Comparison of ENCODE assay signal across 23 cellular contexts in genomic region chr16:49886554-49887121, GRCh38. TPM values are rescaled to one million over a fixed set of nuclear protein-coding genes. Genes with fewer than 3 reads are reported as not detected.
DNase-seq lines count a peak whose midpoint lies in the region; ATAC-seq and TF ChIP-seq lines count a peak whose summit lies in the region.
"Had no signal": no experiment of that assay in that cellular context is flagged by ENCODE, and none has a peak within 500 bp of the region (broad histone marks: within the 10 kb centered on the region; RNA-seq: fewer than 3 reads in every experiment).

No MANE protein-coding gene starts in this region.

- no peaks in the 10 kb centered on the region for H3K9me3 Mint-ChIP-seq in natural killer cell treated with Interleukin-12 subunit alpha and Interleukin-12 subunit beta and Interleukin-15 and Interleukin-18, amount 100 ng/mL, for 72 hours
- H3K9me3 Mint-ChIP-seq in natural killer cell = peaks cover 0 to 3% of the 10 kb centered on the region in 2 donors

- DNase-seq in natural killer cell treated with Interleukin-12 subunit alpha and Interleukin-12 subunit beta and Interleukin-15 and Interleukin-18, amount 100 ng/mL, for 72 hours (ENCODE audit: low spot score) = no peak
- DNase-seq in natural killer cell (no peak), hepatocyte (ENCODE audit: low spot score) (no peak), osteoblast (ENCODE audit: insufficient read length, low spot score, missing footprints) (peak; percentile 54), cerebellum (ENCODE audit: low spot score) (no peak), OCI-M1 (lab: John Stamatoyannopoulos, UW) (no peak), GM03348 (ENCODE audit: low spot score) (no peak)
- DNase-seq: 8988T; ACHN; AML-193; BE2C; CD4-positive, alpha-beta T cell; CD8-positive, alpha-beta memory T cell; DMS 273 treated with DMSO at 0.1 percent for 48 hours; DMS79; EL; GDM1; HFFc6 had no signal

- no peak overlapping the region for H3K4me3 Mint-ChIP-seq in natural killer cell treated with Interleukin-12 subunit alpha and Interleukin-12 subunit beta and Interleukin-15 and Interleukin-18, amount 100 ng/mL, for 72 hours
- no peak overlapping the region for H3K4me3 Mint-ChIP-seq in natural killer cell
- H3K4me3 Mint-ChIP-seq: CD14-positive monocyte; CD4-positive, alpha-beta T cell; CD8-positive, alpha-beta memory T cell; GM23338; HFFc6 had no signal

- no peaks in the 10 kb centered on the region for H3K9me2 ChIP-seq in hepatocyte (replicated peaks; ENCODE audit: insufficient read depth)

- H3K36me3 Mint-ChIP-seq in natural killer cell treated with Interleukin-12 subunit alpha and Interleukin-12 subunit beta and Interleukin-15 and Interleukin-18, amount 100 ng/mL, for 72 hours = no peaks in the 10 kb centered on the region
- H3K36me3 Mint-ChIP-seq in natural killer cell = no peaks in the 10 kb centered on the region
- H3K36me3 Mint-ChIP-seq: CD14-positive monocyte; CD8-positive, alpha-beta memory T cell had no signal

- H3K27ac ChIP-seq in hepatocyte (peak overlapping the region; percentile 81), osteoblast (ENCODE audit: low read depth, low read length) (no peak overlapping the region)
- H3K27ac ChIP-seq: A549; BLaER1 treated with 17β-estradiol and CSF1 and Interleukin-3, amounts not matched to agents 10 nM and 100 nM had no signal

- H3K4me3 ChIP-seq in hepatocyte (no peak overlapping the region), osteoblast (ENCODE audit: insufficient read depth, low read length) (no peak overlapping the region)
- H3K4me3 ChIP-seq: A549; BLaER1 treated with 17β-estradiol and CSF1 and Interleukin-3, amounts not matched to agents 10 nM and 100 nM; GM23338; HAP-1 had no signal

- H2AFZ ChIP-seq in hepatocyte (no peak overlapping the region), osteoblast (ENCODE audit: low read length) (no peak overlapping the region)
- H2AFZ ChIP-seq: GM23338 had no signal

- H3K36me3 ChIP-seq in hepatocyte (replicated peaks; ENCODE audit: insufficient read depth, low read depth) (no peaks in the 10 kb centered on the region), osteoblast (ENCODE audit: insufficient read depth, low read length) (no peaks in the 10 kb centered on the region)
- H3K36me3 ChIP-seq: BE2C; BLaER1 treated with 17β-estradiol and CSF1 and Interleukin-3, amounts not matched to agents 10 nM and 100 nM; HAP-1 had no signal

- H3K27me3 ChIP-seq in hepatocyte (no peaks in the 10 kb centered on the region), osteoblast (ENCODE audit: insufficient read depth, low read length) (peaks cover 2% of the 10 kb centered on the region)
- H3K27me3 ChIP-seq: BE2C; BLaER1 treated with 17β-estradiol and CSF1 and Interleukin-3, amounts not matched to agents 10 nM and 100 nM had no signal

- H3K4me1 Mint-ChIP-seq in natural killer cell treated with Interleukin-12 subunit alpha and Interleukin-12 subunit beta and Interleukin-15 and Interleukin-18, amount 100 ng/mL, for 72 hours (ENCODE audit: low read depth in 2 of 2) = no peaks in the 10 kb centered on the region
- H3K4me1 Mint-ChIP-seq in natural killer cell = peaks cover 4 to 5% of the 10 kb centered on the region in 2 donors
- H3K4me1 Mint-ChIP-seq: CD8-positive, alpha-beta memory T cell had no signal

- ATAC-seq in natural killer cell treated with Interleukin-12 subunit alpha and Interleukin-12 subunit beta and Interleukin-15 and Interleukin-18, amount 100 ng/mL, for 72 hours = peak; percentile 11 to 20
- no peak for ATAC-seq in natural killer cell
- ATAC-seq: A549, GM23338 had no signal

- peak overlapping the region; percentile 13 for H3K4me2 ChIP-seq in hepatocyte
- H3K4me2 ChIP-seq in osteoblast (ENCODE audit: insufficient read depth, low read length) = no peak overlapping the region
- H3K4me2 ChIP-seq: A549; BLaER1 treated with 17β-estradiol and CSF1 and Interleukin-3, amounts not matched to agents 10 nM and 100 nM; GM23338 had no signal

- H3K9me3 ChIP-seq in hepatocyte (ENCODE audit: low read depth) = no peaks in the 10 kb centered on the region
- peaks cover 2% of the 10 kb centered on the region for H3K9me3 ChIP-seq in osteoblast (ENCODE audit: low read depth, low read length)
- H3K9me3 ChIP-seq: BE2C, HAP-1 had no signal

- H3K79me2 ChIP-seq in hepatocyte (no peaks in the 10 kb centered on the region), osteoblast (ENCODE audit: insufficient read depth, low read length) (no peaks in the 10 kb centered on the region)

- H3K27me3 Mint-ChIP-seq in natural killer cell treated with Interleukin-12 subunit alpha and Interleukin-12 subunit beta and Interleukin-15 and Interleukin-18, amount 100 ng/mL, for 72 hours = peaks cover 14 to 36% of the 10 kb centered on the region in 2 donors
- peaks cover 13 to 17% of the 10 kb centered on the region in 2 donors for H3K27me3 Mint-ChIP-seq in natural killer cell (ENCODE audit: low read depth in 2 of 2)

- H4K20me1 ChIP-seq in hepatocyte (ENCODE audit: insufficient read depth, poor library complexity, severe bottlenecking) (no peaks in the 10 kb centered on the region), osteoblast (ENCODE audit: insufficient read depth, low read length) (no peaks in the 10 kb centered on the region)
- H4K20me1 ChIP-seq: BLaER1 treated with 17β-estradiol and CSF1 and Interleukin-3, amounts not matched to agents 10 nM and 100 nM had no signal

- WGBS in hepatocyte (ENCODE audit: low lambda C conversion rate, missing lambda C conversion rate) = 55% methylated on average over 9 of the region's 9 CpGs

- H3K4me1 ChIP-seq in hepatocyte (ENCODE audit: insufficient read depth) (peaks cover 33% of the 10 kb centered on the region), osteoblast (ENCODE audit: insufficient read depth, low read length) (no peaks in the 10 kb centered on the region)

- TF ChIP-seq CTCF in natural killer cell (IDR thresholded peaks at IDR 0.05) = no peak
- TF ChIP-seq CTCF in hepatocyte (IDR thresholded peaks at IDR 0.05; ENCODE audit: poor library complexity) = no peak
- TF ChIP-seq CTCF in osteoblast (IDR thresholded peaks at IDR 0.05; ENCODE audit: extremely low read depth, low read depth, low read length) = no peak

- intact Hi-C loops in natural killer cell (cut with micrococcal nuclease) = no loop called here

- H3K27ac Mint-ChIP-seq in natural killer cell treated with Interleukin-12 subunit alpha and Interleukin-12 subunit beta and Interleukin-15 and Interleukin-18, amount 100 ng/mL, for 72 hours = no peak overlapping the region
- H3K27ac Mint-ChIP-seq in natural killer cell = no peak overlapping the region
- H3K27ac Mint-ChIP-seq: CD14-positive monocyte; CD4-positive, alpha-beta T cell; CD8-positive, alpha-beta memory T cell; GM23338; HFFc6 had no signal

RNA-seq across cellular contexts. Expression of gene ZNF423, which starts 30.7 kb away (rescaled TPM):
- total RNA-seq in natural killer cell treated with Interleukin-12 subunit alpha and Interleukin-12 subunit beta and Interleukin-15 and Interleukin-18, amount 100 ng/mL, for 72 hours = not detected
- total RNA-seq in natural killer cell (not detected), hepatocyte (7.6 and 11.8 TPM in 2 replicates), osteoblast (11.6 and 18.3 TPM in 2 replicates), cerebellum (47.5 TPM)
- polyA plus RNA-seq in hepatocyte = 9.6 and 11.3 TPM in 2 replicates
- total RNA-seq: CD4-positive, alpha-beta T cell; CD8-positive, alpha-beta memory T cell; HFFc6 had no signal
- polyA plus RNA-seq: CD14-positive monocyte; CD8-positive, alpha-beta memory T cell had no signal

Comparison
In these comparisons a context has a peak if more than half of its experiments do, and no peak if none do; other contexts are left out.
1. ATAC-seq: peak in natural killer cell treated with Interleukin-12 subunit alpha and Interleukin-12 subunit beta and Interleukin-15 and Interleukin-18, amount 100 ng/mL, for 72 hours (2 of 2); none in natural killer cell (0 of 3).